Comparison of ENCODE assay signal across 24 cellular contexts in genomic region chr18:69946608-69947155, GRCh38. TPM values are rescaled to one million over a fixed set of nuclear protein-coding genes. Genes with fewer than 3 reads are reported as not detected.
DNase-seq lines count a peak whose midpoint lies in the region; ATAC-seq and TF ChIP-seq lines count a peak whose summit lies in the region.
"Had no signal": no experiment of that assay in that cellular context is flagged by ENCODE, and none has a peak within 500 bp of the region (broad histone marks: within the 10 kb centered on the region; RNA-seq: fewer than 3 reads in every experiment).

No MANE protein-coding gene starts in this region.

- POLR2A ChIA-PET in CD8-positive, alpha-beta T cell (lab: Charles Lee): interaction anchor here (1.0 to 1.6 kb wide), 3 partner anchors 10 to 48 kb away, joined by 3 to 5 read pairs (median 4); no protein-coding TSS in a partner anchor
- POLR2A ChIA-PET in naive thymus-derived CD8-positive, alpha-beta T cell (lab: Charles Lee): interaction anchor here (1.0 to 5.2 kb wide), 4 partner anchors 9 to 49 kb away, joined by 4 to 33 read pairs (median 16); no protein-coding TSS in a partner anchor
- POLR2A ChIA-PET in PC-9 (lab: Charles Lee; ENCODE audit: unreplicated experiment): no interaction called here

- H3K4me1 Mint-ChIP-seq in CD8-positive, alpha-beta T cell (ENCODE audit: low read depth): peaks cover 45% of the 10 kb centered on the region
- peaks cover 0 to 59% (median 23%) of the 10 kb centered on the region in 4 donors for H3K4me1 Mint-ChIP-seq in naive thymus-derived CD8-positive, alpha-beta T cell

- peaks cover 79% of the 10 kb centered on the region for H3K4me1 ChIP-seq in CD8-positive, alpha-beta T cell (ENCODE audit: insufficient read depth, low read length)
- H3K4me1 ChIP-seq in PC-9 (replicated peaks; ENCODE audit: insufficient read depth): no peaks in the 10 kb centered on the region
- H3K4me1 ChIP-seq: breast epithelium had no signal

- H3K27me3 ChIP-seq in CD8-positive, alpha-beta T cell (ENCODE audit: insufficient read depth, low read length): no peaks in the 10 kb centered on the region
- H3K27me3 ChIP-seq in PC-9 (ENCODE audit: insufficient read depth, low read depth): no peaks in the 10 kb centered on the region
- H3K27me3 ChIP-seq: breast epithelium had no signal

- H3K4me3 Mint-ChIP-seq in CD8-positive, alpha-beta T cell: peak overlapping the region; percentile 83
- peak overlapping the region in 6 of 10 donors; percentile 78 to 90 (median 86) for H3K4me3 Mint-ChIP-seq in naive thymus-derived CD8-positive, alpha-beta T cell
- H3K4me3 Mint-ChIP-seq: activated CD4-positive, alpha-beta T cell treated with anti-CD3 and anti-CD28 coated beads for 36 hours; activated T-cell treated with anti-CD3 and anti-CD28 coated beads, Interleukin-2, amount 50 U/mL, for 72 hours; nephron; T-helper 1 cell treated with Interleukin-12 subunit alpha and Interleukin-12 subunit beta and Interleukin-4 antibody, amounts not matched to agents 30 μg/mL and 1 μg/mL, for 36 hours had no signal

- CTCF ChIA-PET in CD8-positive, alpha-beta T cell (lab: Charles Lee): interaction anchor here (1.1 to 1.3 kb wide), 4 partner anchors 10 to 108 kb away, joined by 3 read pairs; no protein-coding TSS in a partner anchor
- CTCF ChIA-PET in PC-9 (lab: Charles Lee): no interaction called here

- DNase-seq in CD8-positive, alpha-beta T cell: no peak
- DNase-seq in GM12865 (ENCODE audit: low read depth): no peak
- no peak for DNase-seq in naive thymus-derived CD8-positive, alpha-beta T cell
- no peak for DNase-seq in PC-9
- no peak for DNase-seq in activated T-cell treated with anti-CD3 and anti-CD28 coated beads, Interleukin-2, amount 50 U/mL, for 1 hour
- DNase-seq: activated CD4-positive, alpha-beta T cell treated with anti-CD3 and anti-CD28 coated beads for 36 hours; activated naive CD4-positive, alpha-beta T cell treated with Interleukin-2 at 50 U/mL for 16 hours; activated T-cell treated with anti-CD3 and anti-CD28 coated beads, Interleukin-2, amount 50 U/mL, for 72 hours; amygdala; Calu3; Karpas-422; midbrain; MV-4-11; NCI-H510A; stimulated activated CD4-positive, alpha-beta T cell treated with anti-CD3 and anti-CD28 coated beads, Interleukin-1b, Interleukin-23, amount 100 ng/mL, for 48 hours; stimulated activated CD8-positive, alpha-beta memory T cell treated with anti-CD3 and anti-CD28 coated beads, Interleukin-4, amount 100 ng/mL, for 48 hours; trophoblast cell had no signal

- H2AFZ ChIP-seq in PC-9: no peak overlapping the region

- intact Hi-C loops in CD8-positive, alpha-beta T cell (cut with DNase I, micrococcal nuclease): loop anchor here in 1 of 2 experiments (10.0 kb wide), 1 partner anchor 1232 kb away; the partner anchor contains the start of gene TMX3
- intact Hi-C loops in PC-9 (cut with micrococcal nuclease; ENCODE audit: unreplicated experiment): no loop called here

- peak overlapping the region; percentile 6 for H3K27ac ChIP-seq in CD8-positive, alpha-beta T cell (ENCODE audit: low read depth, low read length)
- H3K27ac ChIP-seq in VCaP: peak overlapping the region; percentile 29; the same call in 1 of the 2 replicates
- no peak overlapping the region for H3K27ac ChIP-seq in PC-9
- H3K27ac ChIP-seq: breast epithelium, HL-60, SK-N-MC had no signal

- H3K36me3 Mint-ChIP-seq in CD8-positive, alpha-beta T cell: peaks cover 19% of the 10 kb centered on the region
- peaks cover 14 to 33% (median 28%) of the 10 kb centered on the region in 3 donors for H3K36me3 Mint-ChIP-seq in naive thymus-derived CD8-positive, alpha-beta T cell

- no peaks in the 10 kb centered on the region for H3K9me3 ChIP-seq in CD8-positive, alpha-beta T cell (ENCODE audit: low read length)
- no peaks in the 10 kb centered on the region for H3K9me3 ChIP-seq in PC-9 (ENCODE audit: insufficient read depth, low read depth)
- H3K9me3 ChIP-seq: breast epithelium had no signal

- peak overlapping the region; percentile 12 for H3K4me3 ChIP-seq in CD8-positive, alpha-beta T cell (ENCODE audit: low read depth, low read length)
- H3K4me3 ChIP-seq in GM12865 (ENCODE audit: low read depth, low read length) (peak overlapping the region; percentile 50), PC-9 (no peak overlapping the region)
- H3K4me3 ChIP-seq: breast epithelium, SK-N-MC had no signal

- no peak for TF ChIP-seq CTCF in CD8-positive, alpha-beta T cell (IDR thresholded peaks at IDR 0.05)
- TF ChIP-seq CTCF in GM12865 (IDR thresholded peaks at IDR 0.05; ENCODE audit: insufficient read depth, low read depth, low read length, missing control alignments) (no peak), VCaP (conservative IDR thresholded peaks at IDR 0.05) (no peak), PC-9 (conservative IDR thresholded peaks at IDR 0.05) (no peak)

- BruUV-seq in PC-9 (replicated peaks; lab: Mats Ljungman, UMichigan): no TSS peak

- ATAC-seq in CD8-positive, alpha-beta T cell: no peak
- ATAC-seq in naive thymus-derived CD8-positive, alpha-beta T cell: no peak
- no peak for ATAC-seq in HG02870 (IDR thresholded peaks at IDR 0.05; ENCODE audit: unreplicated experiment)

- H3K27me3 Mint-ChIP-seq in CD8-positive, alpha-beta T cell (ENCODE audit: low read depth): no peaks in the 10 kb centered on the region
- no peaks in the 10 kb centered on the region for H3K27me3 Mint-ChIP-seq in naive thymus-derived CD8-positive, alpha-beta T cell
- H3K27me3 Mint-ChIP-seq: activated CD4-positive, alpha-beta T cell treated with anti-CD3 and anti-CD28 coated beads for 36 hours had no signal

- no peak overlapping the region for H3K4me2 ChIP-seq in PC-9

- H4K20me1 ChIP-seq in PC-9 (ENCODE audit: insufficient read depth): no peaks in the 10 kb centered on the region

- no peaks in the 10 kb centered on the region for H3K9me2 ChIP-seq in PC-9 (ENCODE audit: insufficient read depth)

- H3K36me3 ChIP-seq in CD8-positive, alpha-beta T cell (ENCODE audit: insufficient read depth, low read length): no peaks in the 10 kb centered on the region
- no peaks in the 10 kb centered on the region for H3K36me3 ChIP-seq in PC-9 (ENCODE audit: low read depth)
- H3K36me3 ChIP-seq: breast epithelium had no signal

- H3K27ac Mint-ChIP-seq in CD8-positive, alpha-beta T cell: no peak overlapping the region
- peak overlapping the region in 3 of 10 donors; percentile 91 to 94 (median 93) for H3K27ac Mint-ChIP-seq in naive thymus-derived CD8-positive, alpha-beta T cell
- H3K27ac Mint-ChIP-seq: activated CD4-positive, alpha-beta T cell treated with anti-CD3 and anti-CD28 coated beads for 36 hours; activated T-cell treated with anti-CD3 and anti-CD28 coated beads, Interleukin-2, amount 50 U/mL, for 72 hours; nephron; T-helper 1 cell treated with Interleukin-12 subunit alpha and Interleukin-12 subunit beta and Interleukin-4 antibody, amounts not matched to agents 30 μg/mL and 1 μg/mL, for 36 hours had no signal

- no peaks in the 10 kb centered on the region for H3F3A ChIP-seq in PC-9 (ENCODE audit: insufficient read depth, low read depth)

- no peaks in the 10 kb centered on the region for H3K79me2 ChIP-seq in PC-9 (ENCODE audit: low read depth)

- H3K9me3 Mint-ChIP-seq in CD8-positive, alpha-beta T cell: peaks cover 4% of the 10 kb centered on the region
- H3K9me3 Mint-ChIP-seq in naive thymus-derived CD8-positive, alpha-beta T cell: peaks cover 0 to 15% (median 9%) of the 10 kb centered on the region in 9 donors

RNA-seq across cellular contexts. Expression of gene CD226, which starts 1.0 kb away (rescaled TPM):
- 10 to 100 TPM; 20.1 TPM for total RNA-seq in CD8-positive, alpha-beta T cell
- total RNA-seq in naive thymus-derived CD8-positive, alpha-beta T cell: 10 to 100 TPM; 24.6 to 26.1 TPM
- polyA plus RNA-seq in naive thymus-derived CD8-positive, alpha-beta T cell: 10 to 100 TPM; 13.0 to 26.4 (median 15.6) TPM
- total RNA-seq in PC-9 (2021): 0.13 TPM in 2 replicates

Comparison
In these comparisons a context has a peak if more than half of its experiments do, and no peak if none do; other contexts are left out.
1. RNA of gene CD226, which starts 1.0 kb away (total RNA-seq): 24.6 to 26.1 TPM in naive thymus-derived CD8-positive, alpha-beta T cell and 20.1 TPM in CD8-positive, alpha-beta T cell; 0.13 TPM in PC-9; every median in the first group is over 10 times any median in the second.